Comparison of ENCODE assay signal across 22 cellular contexts in genomic region chr2:89829828-89830227, GRCh38.
A peak's percentile ranks its signal among the peaks of the same experiment; 100 is the strongest.
DNase-seq lines count a peak whose midpoint lies in the region; ATAC-seq, FAIRE-seq and TF ChIP-seq lines count a peak whose summit lies in the region.
"Had no signal": no experiment of that assay in that cellular context is flagged by ENCODE, and none has a peak within 500 bp of the region (broad histone marks: within the 10 kb centered on the region; RNA-seq: fewer than 3 reads in every experiment).

No MANE protein-coding gene starts in this region.

- H3K27me3 ChIP-seq in right atrium auricular region (no peaks in the 10 kb centered on the region), IMR-90 (ENCODE audit: control insufficient read depth, insufficient read depth, low read length) (no peaks in the 10 kb centered on the region), HepG2 (ENCODE audit: control insufficient read depth in 1 of 2, insufficient read depth in 2 of 2, low read length in 2 of 2) (no peaks in the 10 kb centered on the region), upper lobe of right lung (no peaks in the 10 kb centered on the region)
- H3K27me3 ChIP-seq: brain microvascular endothelial cell had no signal

- no peaks in the 10 kb centered on the region for H3K4me1 ChIP-seq in right atrium auricular region
- no peaks in the 10 kb centered on the region for H3K4me1 ChIP-seq in IMR-90 (ENCODE audit: control insufficient read depth, insufficient read depth, low read length)
- no peaks in the 10 kb centered on the region for H3K4me1 ChIP-seq in HepG2 (ENCODE audit: insufficient read depth, low read length)
- no peaks in the 10 kb centered on the region for H3K4me1 ChIP-seq in upper lobe of right lung

- FAIRE-seq in HepG2 (lab: Jason Lieb, UNC): no peak
- FAIRE-seq: GM12891 had no signal

- BruUV-seq in IMR-90 (replicated peaks; lab: Mats Ljungman, UMichigan): no TSS peak
- BruUV-seq in HepG2 (replicated peaks; lab: Mats Ljungman, UMichigan): no TSS peak

- POLR2A ChIA-PET in IMR-90 (lab: Charles Lee; ENCODE audit: unreplicated experiment) (no interaction called here), HepG2 (lab: Yijun Ruan, JAX) (no interaction called here)

- no peak overlapping the region for H2AK9ac ChIP-seq in IMR-90 (replicated peaks; ENCODE audit: low read depth, low read length, poor library complexity)

- no peak overlapping the region for H3K18ac ChIP-seq in IMR-90 (ENCODE audit: low read depth, low read length)

- no peaks in the 10 kb centered on the region for H3K9me3 ChIP-seq in right atrium auricular region
- H3K9me3 ChIP-seq in IMR-90 (ENCODE audit: control insufficient read depth, insufficient read depth, low read length): peaks cover 38% of the 10 kb centered on the region
- no peaks in the 10 kb centered on the region for H3K9me3 ChIP-seq in HepG2 (ENCODE audit: low read length)
- H3K9me3 ChIP-seq in upper lobe of right lung: peaks cover 10% of the 10 kb centered on the region

- H4K20me1 ChIP-seq in IMR-90 (ENCODE audit: insufficient read depth, low read length) (no peaks in the 10 kb centered on the region), HepG2 (ENCODE audit: insufficient read depth, low read length) (no peaks in the 10 kb centered on the region)

- no peak for TF ChIP-seq EP300 in HepG2 (IDR thresholded peaks at IDR 0.05; ENCODE audit: low read depth in 2 of 2, low read length in 2 of 2)
- no peak for TF ChIP-seq EP300 in HepG2 (CRISPR knock-in tag; IDR thresholded peaks at IDR 0.05; ENCODE audit: borderline replicate concordance)

- no peaks in the 10 kb centered on the region for H3K9me1 ChIP-seq in IMR-90 (ENCODE audit: insufficient read depth, low read length)

- intact Hi-C loops in Right ventricle myocardium superior (cut with DNase I): no loop called here
- intact Hi-C loops in IMR-90 (cut with micrococcal nuclease): no loop called here
- intact Hi-C loops in HepG2 (cut with micrococcal nuclease; ENCODE audit: unreplicated experiment): no loop called here
- intact Hi-C loops in upper lobe of right lung (cut with DNase I): no loop called here

- no peaks in the 10 kb centered on the region for H3K79me1 ChIP-seq in IMR-90 (ENCODE audit: low read depth in 1 of 2, low read length in 2 of 2)

- H2AK5ac ChIP-seq in IMR-90 (ENCODE audit: low read depth, low read length): no peak overlapping the region

- no peak overlapping the region for H3K4ac ChIP-seq in IMR-90 (ENCODE audit: low read depth, low read length)

- H3K36me3 ChIP-seq in right atrium auricular region (no peaks in the 10 kb centered on the region), IMR-90 (ENCODE audit: control insufficient read depth, insufficient read depth, low read length) (no peaks in the 10 kb centered on the region), HepG2 (replicated peaks in 1 of 2; ENCODE audit: control insufficient read depth in 1 of 2, insufficient read depth in 2 of 2, low read length in 2 of 2) (no peaks in the 10 kb centered on the region), upper lobe of right lung (no peaks in the 10 kb centered on the region)
- H3K36me3 ChIP-seq: brain microvascular endothelial cell had no signal

- TF ChIP-seq RAD21 in IMR-90 (IDR thresholded peaks at IDR 0.05; ENCODE audit: low read length) (no peak), HepG2 (CRISPR knock-in tag; IDR thresholded peaks at IDR 0.05) (no peak)

- CTCF ChIA-PET in IMR-90 (lab: Yijun Ruan, JAX): no interaction called here
- CTCF ChIA-PET in HepG2 (lab: Yijun Ruan, JAX; ENCODE audit: low intra/inter-chr PET ratio, low total read pairs): no interaction called here

- H3K79me2 ChIP-seq in HepG2 (ENCODE audit: insufficient read depth, low read length): no peaks in the 10 kb centered on the region

- H3K14ac ChIP-seq in IMR-90 (replicated peaks; ENCODE audit: low read depth, low read length): no peak overlapping the region

- in situ Hi-C loops in IMR-90 (cut with MboI; ENCODE audit: low sequenced_read_pairs) (no loop called here), HepG2 (cut with HindIII; ENCODE audit: extremely low pct_ligation_motif_present, low pct_unique_long_range_greater_than_20kb) (no loop called here)

- DNase-seq in Right ventricle myocardium superior (no peak), right atrium auricular region (ENCODE audit: low spot score) (no peak), IMR-90 (peak; percentile 42), HepG2 (ENCODE audit: low spot score) (no peak), upper lobe of right lung (no peak), HPDE6-E6E7 (ENCODE audit: extremely low spot score) (no peak), middle frontal gyrus (ENCODE audit: extremely low spot score, low spot score) (no peak)
- DNase-seq: 8988T; activated CD4-positive, alpha-beta T cell treated with anti-CD3 and anti-CD28 coated beads for 4 hours; activated naive CD4-positive, alpha-beta T cell treated with anti-CD3 and anti-CD28 coated beads, Interleukin-2, amount 50 U/mL, for 16 hours; brain microvascular endothelial cell; C1 segment of cervical spinal cord; Kasumi-1; naive thymus-derived CD8-positive, alpha-beta T cell; NCI-H1417 treated with DMSO at 0.1 percent for 48 hours; NCI-H2081 treated with DMSO at 0.1 percent for 48 hours; NCI-H2227 treated with DMSO at 0.1 percent for 48 hours; NCI-H526 treated with DMSO at 0.1 percent for 48 hours; NK-92 treated with Interleukin-12 subunit alpha and Interleukin-12 subunit beta, amount 100 ng/mL, for 24 hours; substantia nigra had no signal

- no peak overlapping the region for H2BK15ac ChIP-seq in IMR-90 (ENCODE audit: low read depth, low read length)

- H2BK5ac ChIP-seq in IMR-90 (ENCODE audit: low read depth, low read length, poor library complexity, severe bottlenecking): no peak overlapping the region

- H3K4me2 ChIP-seq in IMR-90 (ENCODE audit: low read depth, low read length): no peak overlapping the region
- no peak overlapping the region for H3K4me2 ChIP-seq in HepG2 (ENCODE audit: low read depth, low read length)

- ATAC-seq in Right ventricle myocardium superior (ENCODE audit: poor library complexity): peak; percentile 34
- ATAC-seq in IMR-90 (ENCODE audit: low read depth): no peak
- ATAC-seq in HepG2: 0 out of 3 replicates have a peak, but pooled peaks have one; percentile 29
- ATAC-seq in upper lobe of right lung: peak; percentile 29
- ATAC-seq in HG03196 (IDR thresholded peaks at IDR 0.05; ENCODE audit: unreplicated experiment): no peak
- ATAC-seq: naive thymus-derived CD8-positive, alpha-beta T cell had no signal

- no peak overlapping the region for H2BK120ac ChIP-seq in IMR-90 (ENCODE audit: low read depth, low read length)

- H2AFZ ChIP-seq in IMR-90 (replicated peaks; ENCODE audit: low read length, poor library complexity) (no peak overlapping the region), HepG2 (ENCODE audit: low read length) (no peak overlapping the region)

- no peak overlapping the region for H4K8ac ChIP-seq in IMR-90 (ENCODE audit: low read depth in 2 of 2, low read length in 2 of 2)

- H3K27ac ChIP-seq in right atrium auricular region (no peak overlapping the region), IMR-90 (ENCODE audit: insufficient read depth, low read length) (no peak overlapping the region), HepG2 (ENCODE audit: extremely low read length, insufficient read depth, low read length) (no peak overlapping the region), upper lobe of right lung (no peak overlapping the region)
- H3K27ac ChIP-seq: brain microvascular endothelial cell had no signal

- H3K4me3 ChIP-seq in right atrium auricular region: no peak overlapping the region
- H3K4me3 ChIP-seq in IMR-90 (ENCODE audit: insufficient read depth, low read depth, low read length): no peak overlapping the region
- no peak overlapping the region for H3K4me3 ChIP-seq in HepG2 (replicated peaks in 1 of 3; ENCODE audit: insufficient read depth in 1 of 3, low read depth in 2 of 3, low read length in 3 of 3)
- H3K4me3 ChIP-seq in upper lobe of right lung: no peak overlapping the region

- no peak overlapping the region for H4K91ac ChIP-seq in IMR-90 (ENCODE audit: insufficient read depth, low read depth, low read length)

- WGBS in IMR-90 (ENCODE audit: extremely low coverage in 2 of 2, insufficient read length in 1 of 2), 2 experiments: 48 to 88% methylated on average over 1 to 6 of the region's 6 CpGs
- 3% methylated on average over 6 of the region's 6 CpGs for WGBS in HepG2 (ENCODE audit: low lambda C conversion rate)

- H3K9ac ChIP-seq in IMR-90 (ENCODE audit: low read depth, low read length) (no peak overlapping the region), HepG2 (ENCODE audit: insufficient read depth, low read depth, low read length) (no peak overlapping the region)

- no peak overlapping the region for H3K56ac ChIP-seq in IMR-90 (ENCODE audit: extremely low read depth, insufficient read depth, low read length)

- TF ChIP-seq CTCF in right atrium auricular region (IDR thresholded peaks at IDR 0.05) (no peak), IMR-90 (conservative IDR thresholded peaks at IDR 0.05; ENCODE audit: low read depth, low read length) (no peak), HepG2 (CRISPR knock-in tag; IDR thresholded peaks at IDR 0.05) (no peak), upper lobe of right lung (IDR thresholded peaks at IDR 0.05) (no peak)

- dilution Hi-C loops in IMR-90 (cut with HindIII; ENCODE audit: low sequenced_read_pairs, unreplicated experiment): no loop called here

- H2BK20ac ChIP-seq in IMR-90 (ENCODE audit: low read depth, low read length): no peak overlapping the region

- H4K5ac ChIP-seq in IMR-90 (ENCODE audit: low read depth, low read length): no peak overlapping the region

- H3K23ac ChIP-seq in IMR-90 (ENCODE audit: low read depth, low read length): no peak overlapping the region

- no peak for TF ChIP-seq POLR2A in IMR-90 (IDR thresholded peaks at IDR 0.05; ENCODE audit: low read depth, low read length)
- no peak for TF ChIP-seq POLR2A in HepG2 (IDR thresholded peaks at IDR 0.05; ENCODE audit: insufficient read depth in 1 of 2, low read depth in 2 of 2, low read length in 2 of 2)

TF ChIP-seq in IMR-90, 13 proteins besides CTCF, POLR2A, EP300 and RAD21 (continues in another document):
- no peak for TF ChIP-seq USF2 (IDR thresholded peaks at IDR 0.05; ENCODE audit: low read depth, low read length)

TF ChIP-seq in HepG2, 621 proteins besides CTCF, POLR2A, EP300 and RAD21 (continues in another document):
- TF ChIP-seq SP1 (IDR thresholded peaks at IDR 0.05): peak; percentile 52; the same call in 1 of the 2 replicates
- TF ChIP-seq SP1 (CRISPR knock-in tag; IDR thresholded peaks at IDR 0.05): no peak
- no peak for TF ChIP-seq NAIF1 (CRISPR knock-in tag; IDR thresholded peaks at IDR 0.05; ENCODE audit: borderline replicate concordance)
- TF ChIP-seq SMC3 (IDR thresholded peaks at IDR 0.05; ENCODE audit: low read length): no peak

Comparison
In these comparisons a context has a peak if more than half of its experiments do, and no peak if none do; other contexts are left out.
1. ATAC-seq: peak in Right ventricle myocardium superior (single experiment), HepG2 (single experiment) and upper lobe of right lung (single experiment); none in IMR-90 (single experiment) and HG03196 (single experiment).